8 cellular contexts compared by ENCODE assay signal in the genomic region with DNA sequence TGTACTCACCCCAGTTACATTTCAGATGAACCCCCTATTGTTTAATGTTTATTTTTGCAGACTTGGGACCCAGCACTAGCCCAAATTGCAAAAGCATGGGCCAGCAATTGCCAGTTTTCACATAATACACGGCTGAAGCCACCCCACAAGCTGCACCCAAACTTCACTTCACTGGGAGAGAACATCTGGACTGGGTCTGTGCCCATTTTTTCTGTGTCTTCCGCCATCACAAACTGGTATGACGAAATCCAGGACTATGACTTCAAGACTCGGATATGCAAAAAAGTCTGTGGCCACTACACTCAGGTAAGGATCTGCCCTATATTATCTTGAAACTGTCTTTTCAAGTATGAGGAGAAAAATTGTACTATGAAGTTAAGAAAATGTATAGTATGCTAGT. TPM values are rescaled to one million over a fixed set of nuclear protein-coding genes. Genes with fewer than 3 reads are reported as not detected.
DNase-seq lines count a peak whose midpoint lies in the region; ATAC-seq and TF ChIP-seq lines count a peak whose summit lies in the region.

No MANE protein-coding gene starts in this region.

- H3F3A ChIP-seq in SK-N-SH (replicated peaks; ENCODE audit: insufficient read depth) = peaks cover 38% of the 10 kb centered on the region

- WGBS in SK-N-SH (ENCODE audit: low lambda C conversion rate) = 55% methylated on average over 4 of the region's 4 CpGs
- 53 to 76% (median 69%) methylated on average over 4 of the region's 4 CpGs for WGBS in stomach, 5 donors

- TF ChIP-seq EP300 in SK-N-SH (IDR thresholded peaks at IDR 0.05; ENCODE audit: borderline replicate concordance in 1 of 2, low read depth in 1 of 2, low read length in 1 of 2) (no peak), stomach (IDR thresholded peaks at IDR 0.05) (no peak)

- no peak for TF ChIP-seq RAD21 in SK-N-SH (IDR thresholded peaks at IDR 0.05; ENCODE audit: low read length)

- no peak overlapping the region for H2AFZ ChIP-seq in SK-N-SH (ENCODE audit: low read depth)

- H3K4me1 ChIP-seq in SK-N-SH (ENCODE audit: control insufficient read depth in 1 of 2, insufficient read depth in 2 of 2, low read depth in 1 of 2, low read length in 1 of 2) (peaks cover 0 to 5% of the 10 kb centered on the region in 2 experiments; a peak in 3 of 4 replicates), SJSA1 (replicated peaks) (peaks cover 34% of the 10 kb centered on the region), stomach (peaks cover 0 to 43% (median 16%) of the 10 kb centered on the region in 4 donors)

- H3K9ac ChIP-seq in SK-N-SH = peak overlapping the region; percentile 66

- no peaks in the 10 kb centered on the region for H4K20me1 ChIP-seq in SK-N-SH (ENCODE audit: insufficient read depth)

- peaks cover 58% of the 10 kb centered on the region for H3K79me2 ChIP-seq in SK-N-SH (ENCODE audit: insufficient read depth)

- ATAC-seq in SK-N-SH treated with all-trans-retinoic acid at 6 μM for 48 hours (no peak), HG02970 (IDR thresholded peaks at IDR 0.05; ENCODE audit: low FRiP score, unreplicated experiment) (no peak)

- peak overlapping the region; percentile 41 to 68; a peak in 3 of 4 replicates for H3K4me3 ChIP-seq in SK-N-SH (ENCODE audit: low read depth in 2 of 2, low read length in 1 of 2)
- H3K4me3 ChIP-seq in SJSA1 = peak overlapping the region; percentile 44
- H3K4me3 ChIP-seq in fibroblast of the aortic adventitia (ENCODE audit: low read depth, low read length) = peak overlapping the region; percentile 80
- peak overlapping the region; percentile 44 to 48 (median 46) for H3K4me3 ChIP-seq in stomach

- no peak for TF ChIP-seq POLR2A in stomach (IDR thresholded peaks at IDR 0.05)

- peak overlapping the region; percentile 86 for H3K4me2 ChIP-seq in SK-N-SH

- H3K27me3 ChIP-seq in SK-N-SH (ENCODE audit: insufficient read depth) (no peaks in the 10 kb centered on the region), SJSA1 (replicated peaks) (no peaks in the 10 kb centered on the region), stomach (no peaks in the 10 kb centered on the region)

- CTCF ChIA-PET in SK-N-SH (lab: Yijun Ruan, JAX) = no interaction called here

- intact Hi-C loops in stomach (cut with DNase I; ENCODE audit: low total_unique reads) = no loop called here

- H3K27ac ChIP-seq in SK-N-SH (ENCODE audit: low read depth in 2 of 2, low read length in 1 of 2) (peak overlapping the region; percentile 76 to 91; a peak in 3 of 4 replicates), SJSA1 (peak overlapping the region; percentile 94), stomach (peak overlapping the region in 4 of 5 donors; percentile 71 to 86 (median 85))

- DNase-seq in SK-N-SH (no peak), SJSA1 (ENCODE audit: low read depth in 1 of 2, low spot score in 2 of 2) (no peak), fibroblast of the aortic adventitia (ENCODE audit: low read depth) (peak; percentile 78), stomach (no peak), HPDE6-E6E7 (ENCODE audit: extremely low spot score) (no peak)
- DNase-seq in stimulated activated CD4-positive, alpha-beta T cell treated with anti-CD3 and anti-CD28 coated beads, Interleukin-15, amount 100 ng/mL, for 24 hours = no peak

- TF ChIP-seq CTCF in SK-N-SH (IDR thresholded peaks at IDR 0.05) (no peak), fibroblast of the aortic adventitia (IDR thresholded peaks at IDR 0.05; ENCODE audit: insufficient read depth, low read length) (no peak), stomach (IDR thresholded peaks at IDR 0.05) (no peak)

- POLR2A ChIA-PET in SK-N-SH (lab: Yijun Ruan, JAX) = no interaction called here

- no peaks in the 10 kb centered on the region for H3K9me2 ChIP-seq in SK-N-SH

- no peaks in the 10 kb centered on the region for H3K9me3 ChIP-seq in SK-N-SH
- H3K9me3 ChIP-seq in SJSA1 (replicated peaks) = no peaks in the 10 kb centered on the region
- no peaks in the 10 kb centered on the region for H3K9me3 ChIP-seq in stomach

- H3K36me3 ChIP-seq in SK-N-SH (replicated peaks in 1 of 2; ENCODE audit: control insufficient read depth in 1 of 2, insufficient read depth in 2 of 2, low read length in 1 of 2) (peaks cover 0 to 13% of the 10 kb centered on the region in 2 experiments), SJSA1 (peaks cover 39% of the 10 kb centered on the region), stomach (no peaks in the 10 kb centered on the region)

TF ChIP-seq in SK-N-SH, 30 proteins besides CTCF, POLR2A, EP300 and RAD21:
- TF ChIP-seq TCF12 (IDR thresholded peaks at IDR 0.05) (peak; percentile 43; the same call in 1 of the 2 replicates), SMC3 (IDR thresholded peaks at IDR 0.05; ENCODE audit: low read depth, low read length) (no peak)

TF ChIP-seq in SK-N-SH treated with all-trans-retinoic acid at 6 μM for 48 hours, 23 proteins besides CTCF, POLR2A, EP300 and RAD21:
- no peak for TF ChIP-seq ZC3H10 (CRISPR knock-in tag; IDR thresholded peaks at IDR 0.05)
- no peak for TF ChIP-seq SNAI2 (CRISPR knock-in tag; IDR thresholded peaks at IDR 0.05)
- TF ChIP-seq, protein P1, sequence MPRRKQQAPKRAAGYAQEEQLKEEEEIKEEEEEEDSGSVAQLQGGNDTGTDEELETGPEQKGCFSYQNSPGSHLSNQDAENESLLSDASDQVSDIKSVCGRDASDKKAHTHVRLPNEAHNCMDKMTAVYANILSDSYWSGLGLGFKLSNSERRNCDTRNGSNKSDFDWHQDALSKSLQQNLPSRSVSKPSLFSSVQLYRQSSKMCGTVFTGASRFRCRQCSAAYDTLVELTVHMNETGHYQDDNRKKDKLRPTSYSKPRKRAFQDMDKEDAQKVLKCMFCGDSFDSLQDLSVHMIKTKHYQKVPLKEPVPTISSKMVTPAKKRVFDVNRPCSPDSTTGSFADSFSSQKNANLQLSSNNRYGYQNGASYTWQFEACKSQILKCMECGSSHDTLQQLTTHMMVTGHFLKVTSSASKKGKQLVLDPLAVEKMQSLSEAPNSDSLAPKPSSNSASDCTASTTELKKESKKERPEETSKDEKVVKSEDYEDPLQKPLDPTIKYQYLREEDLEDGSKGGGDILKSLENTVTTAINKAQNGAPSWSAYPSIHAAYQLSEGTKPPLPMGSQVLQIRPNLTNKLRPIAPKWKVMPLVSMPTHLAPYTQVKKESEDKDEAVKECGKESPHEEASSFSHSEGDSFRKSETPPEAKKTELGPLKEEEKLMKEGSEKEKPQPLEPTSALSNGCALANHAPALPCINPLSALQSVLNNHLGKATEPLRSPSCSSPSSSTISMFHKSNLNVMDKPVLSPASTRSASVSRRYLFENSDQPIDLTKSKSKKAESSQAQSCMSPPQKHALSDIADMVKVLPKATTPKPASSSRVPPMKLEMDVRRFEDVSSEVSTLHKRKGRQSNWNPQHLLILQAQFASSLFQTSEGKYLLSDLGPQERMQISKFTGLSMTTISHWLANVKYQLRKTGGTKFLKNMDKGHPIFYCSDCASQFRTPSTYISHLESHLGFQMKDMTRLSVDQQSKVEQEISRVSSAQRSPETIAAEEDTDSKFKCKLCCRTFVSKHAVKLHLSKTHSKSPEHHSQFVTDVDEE (CRISPR knock-in tag; IDR thresholded peaks at IDR 0.05) = no peak
- no peak for TF ChIP-seq TCF4 (CRISPR knock-in tag; IDR thresholded peaks at IDR 0.05; ENCODE audit: borderline replicate concordance)
- TF ChIP-seq OSR1 (CRISPR knock-in tag; IDR thresholded peaks at IDR 0.05) = no peak
- TF ChIP-seq ZNF8 (CRISPR knock-in tag; IDR thresholded peaks at IDR 0.05) = no peak
- TF ChIP-seq TOX (CRISPR knock-in tag; IDR thresholded peaks at IDR 0.05; ENCODE audit: borderline replicate concordance) = no peak
- TF ChIP-seq PPARA (CRISPR knock-in tag; IDR thresholded peaks at IDR 0.05; ENCODE audit: borderline replicate concordance) = no peak
- TF ChIP-seq CSDC2 (CRISPR knock-in tag; IDR thresholded peaks at IDR 0.05) = no peak
- TF ChIP-seq BACH2 (CRISPR knock-in tag; IDR thresholded peaks at IDR 0.05; ENCODE audit: borderline replicate concordance) = no peak
- TF ChIP-seq ZNF70 (CRISPR knock-in tag; IDR thresholded peaks at IDR 0.05) = no peak
- no peak for TF ChIP-seq ZFP3 (CRISPR knock-in tag; IDR thresholded peaks at IDR 0.05)

RNA-seq across cellular contexts. Expression of a gene that starts 1.2 kb away (rescaled TPM):
- polyA plus RNA-seq in SK-N-SH (2012; rRNA removed) (75.6 and 141 TPM in 2 replicates), stomach (1 to 10 TPM; 3.2 to 4.6 (median 4.4) TPM)
- 90.9 and 104 TPM in 2 replicates for polyA plus RNA-seq in SK-N-SH (2012; cell fraction: cytosol; rRNA removed)
- 70.1 and 139 TPM in 2 replicates for polyA plus RNA-seq in SK-N-SH (2012; cell fraction: nucleus; rRNA removed)
- total RNA-seq in SJSA1 (2014; rRNA removed; shearing (Covaris generic)) = 34.4 and 81.5 TPM in 2 replicates
- total RNA-seq in fibroblast of the aortic adventitia (ENCODE audit: low replicate concordance) (5.2 and 167 TPM in 2 replicates), stomach (1 to 10 TPM in 4 of 5 donors, under 1 TPM in 1; 0.87 to 9.0 (median 5.4) TPM)

RNA-seq across cellular contexts. Expression of a gene that starts 29.6 kb away (rescaled TPM):
- polyA plus RNA-seq in SK-N-SH (2012; rRNA removed) (13.8 and 16.1 TPM in 2 replicates), stomach (10 to 100 TPM; 11.4 to 44.8 (median 14.7) TPM)
- 19.3 and 30.3 TPM in 2 replicates for polyA plus RNA-seq in SK-N-SH (2012; cell fraction: cytosol; rRNA removed)
- polyA plus RNA-seq in SK-N-SH (2012; cell fraction: nucleus; rRNA removed) = 8.8 and 19.2 TPM in 2 replicates
- 45.7 and 76.8 TPM in 2 replicates for total RNA-seq in SJSA1 (2014; rRNA removed; shearing (Covaris generic))
- total RNA-seq in fibroblast of the aortic adventitia (ENCODE audit: low replicate concordance) (27.0 and 71.4 TPM in 2 replicates), stomach (10 to 100 TPM in 3 of 5 donors, 1 to 10 TPM in 2; 7.2 to 45.5 (median 10.3) TPM)
